ENCODE assay signal across 8 cellular contexts in genomic region chr6:157323924-157324276, GRCh38. TPM values are rescaled to one million over a fixed set of nuclear protein-coding genes. Genes with fewer than 3 reads are reported as not detected.
DNase-seq lines count a peak whose midpoint lies in the region; ATAC-seq and TF ChIP-seq lines count a peak whose summit lies in the region.

No MANE protein-coding gene starts in this region.

- peak; percentile 23 for ATAC-seq in GM21515 (IDR thresholded peaks at IDR 0.05; ENCODE audit: unreplicated experiment)

- H3K27me3 ChIP-seq in KMS-11 (ENCODE audit: insufficient read depth, low read depth) (peaks cover 10% of the 10 kb centered on the region; the same call in 1 of the 2 replicates), ovary (no peaks in the 10 kb centered on the region)

- no peaks in the 10 kb centered on the region for H3K79me2 ChIP-seq in KMS-11 (ENCODE audit: insufficient read depth, low read depth)

- DNase-seq in CD1c-positive myeloid dendritic cell (ENCODE audit: extremely low spot score) (peak; percentile 59), glutamatergic neuron (peak; percentile 81), ovary (peak; percentile 78 to 83 (median 81)), NCI-H345 treated with DMSO at 0.1 percent for 48 hours (lab: John Stamatoyannopoulos, UW; ENCODE audit: unreplicated experiment) (no peak), KG1 (lab: John Stamatoyannopoulos, UW) (no peak)
- peak; percentile 53 for DNase-seq in activated naive CD4-positive, alpha-beta T cell treated with anti-CD3 and anti-CD28 coated beads, Interleukin-2, amount 10 ng/mL, durations not matched to agents 7 days and 5 days

- H3K27me3 Mint-ChIP-seq in activated naive CD4-positive, alpha-beta T cell treated with anti-CD3 and anti-CD28 coated beads, Interleukin-2, amount 10 ng/mL, durations not matched to agents 7 days and 5 days = peaks cover 50% of the 10 kb centered on the region
- peaks cover 7% of the 10 kb centered on the region for H3K27me3 Mint-ChIP-seq in glutamatergic neuron (ENCODE audit: unreplicated experiment)

- no peaks in the 10 kb centered on the region for H3K9me3 ChIP-seq in ovary

- intact Hi-C loops in ovary (cut with DNase I) = loop anchor here in 1 of 4 donors (5.0 kb wide), 1 partner anchor 343 kb away; no protein-coding TSS in a partner anchor

- TF ChIP-seq POLR2A in ovary (IDR thresholded peaks at IDR 0.05) = no peak

- H3K36me3 ChIP-seq in KMS-11 (ENCODE audit: insufficient read depth) (no peaks in the 10 kb centered on the region), ovary (no peaks in the 10 kb centered on the region)

- peak overlapping the region; percentile 70; the same call in 1 of the 2 replicates for H3K9ac ChIP-seq in KMS-11

- no peaks in the 10 kb centered on the region for H3K9me3 Mint-ChIP-seq in activated naive CD4-positive, alpha-beta T cell treated with anti-CD3 and anti-CD28 coated beads, Interleukin-2, amount 10 ng/mL, durations not matched to agents 7 days and 5 days
- H3K9me3 Mint-ChIP-seq in glutamatergic neuron (ENCODE audit: unreplicated experiment) = peaks cover 6% of the 10 kb centered on the region

- CTCF ChIA-PET in activated naive CD4-positive, alpha-beta T cell treated with anti-CD3 and anti-CD28 coated beads, Interleukin-2, amount 10 ng/mL, durations not matched to agents 7 days and 5 days (lab: Charles Lee) = interaction anchor here (0.7 to 7.5 kb wide), 8 partner anchors 8 to 343 kb away, joined by 3 to 56 read pairs (median 5); no protein-coding TSS in a partner anchor

- TF ChIP-seq CTCF in KMS-11 (conservative IDR thresholded peaks at IDR 0.05; ENCODE audit: low read depth, low read length) (no peak), glutamatergic neuron (IDR thresholded peaks at IDR 0.05; ENCODE audit: partially characterized antibody, unreplicated experiment) (no peak), ovary (IDR thresholded peaks at IDR 0.05) (no peak)

- H4K20me1 ChIP-seq in KMS-11 (ENCODE audit: insufficient read depth) = no peaks in the 10 kb centered on the region

- peaks cover 6% of the 10 kb centered on the region for H3K36me3 Mint-ChIP-seq in activated naive CD4-positive, alpha-beta T cell treated with anti-CD3 and anti-CD28 coated beads, Interleukin-2, amount 10 ng/mL, durations not matched to agents 7 days and 5 days
- H3K36me3 Mint-ChIP-seq in glutamatergic neuron (ENCODE audit: unreplicated experiment) = no peaks in the 10 kb centered on the region

- H3K4me1 ChIP-seq in KMS-11 (ENCODE audit: low read depth, poor library complexity, severe bottlenecking) = peaks cover 32% of the 10 kb centered on the region
- H3K4me1 ChIP-seq in ovary (ENCODE audit: insufficient read depth) = no peaks in the 10 kb centered on the region

- WGBS in ovary, 3 donors = 0 to 1% (median 0%) methylated on average over 21 of the region's 21 CpGs

- no peak for TF ChIP-seq EP300 in ovary (IDR thresholded peaks at IDR 0.05)

- no peak overlapping the region for H3K27ac ChIP-seq in KMS-11
- peak overlapping the region; percentile 69 to 91 for H3K27ac ChIP-seq in ovary

- H2AFZ ChIP-seq in KMS-11 (ENCODE audit: low read depth) = peak overlapping the region; percentile 97

- peak overlapping the region; percentile 91 for H3K27ac Mint-ChIP-seq in activated naive CD4-positive, alpha-beta T cell treated with anti-CD3 and anti-CD28 coated beads, Interleukin-2, amount 10 ng/mL, durations not matched to agents 7 days and 5 days
- peak overlapping the region; percentile 98 for H3K27ac Mint-ChIP-seq in glutamatergic neuron (ENCODE audit: unreplicated experiment)

- peaks cover 37% of the 10 kb centered on the region for H3K4me1 Mint-ChIP-seq in activated naive CD4-positive, alpha-beta T cell treated with anti-CD3 and anti-CD28 coated beads, Interleukin-2, amount 10 ng/mL, durations not matched to agents 7 days and 5 days
- H3K4me1 Mint-ChIP-seq in glutamatergic neuron (ENCODE audit: low read depth, unreplicated experiment) = no peaks in the 10 kb centered on the region

- H3K4me3 ChIP-seq in KMS-11 (IDR thresholded peaks at IDR 0.05; ENCODE audit: insufficient read depth, low read depth, low read length) (no peak overlapping the region), ovary (peak overlapping the region; percentile 59)

- H3K4me2 ChIP-seq in KMS-11 = peak overlapping the region; percentile 66

- peak overlapping the region; percentile 95 for H3K4me3 Mint-ChIP-seq in activated naive CD4-positive, alpha-beta T cell treated with anti-CD3 and anti-CD28 coated beads, Interleukin-2, amount 10 ng/mL, durations not matched to agents 7 days and 5 days
- peak overlapping the region; percentile 99 for H3K4me3 Mint-ChIP-seq in glutamatergic neuron (ENCODE audit: unreplicated experiment)

RNA-seq across cellular contexts. Expression of gene TMEM242, which starts 0.6 kb away (rescaled TPM):
- 19.7 TPM for total RNA-seq in glutamatergic neuron (ENCODE audit: unreplicated experiment)
- 10 to 100 TPM in 4 of 7 donors, 1 to 10 TPM in 3; 5.5 to 12.1 (median 10.1) TPM for total RNA-seq in ovary
- polyA plus RNA-seq in ovary = 10 to 100 TPM in 1 of 2 donors, 1 to 10 TPM in 1; 7.4 to 11.1 TPM

RNA-seq across cellular contexts. Expression of gene ZDHHC14, which starts 57.1 kb away (rescaled TPM):
- total RNA-seq in glutamatergic neuron (ENCODE audit: unreplicated experiment) (5.1 TPM), ovary (1 to 10 TPM; 4.9 to 9.2 (median 5.9) TPM)
- polyA plus RNA-seq in ovary = 10 to 100 TPM in 1 of 2 donors, 1 to 10 TPM in 1; 5.9 to 16.4 TPM

Comparison
In these comparisons a context has a peak if more than half of its experiments do, and no peak if none do; other contexts are left out.
1. DNase-seq: peak in CD1c-positive myeloid dendritic cell (single experiment), activated naive CD4-positive, alpha-beta T cell treated with anti-CD3 and anti-CD28 coated beads, Interleukin-2, amount 10 ng/mL, durations not matched to agents 7 days and 5 days (single experiment), glutamatergic neuron (single experiment) and ovary (5 of 5); none in NCI-H345 treated with DMSO at 0.1 percent for 48 hours (single experiment) and KG1 (single experiment).